Comparison of ENCODE assay signal across 1 cellular context in the genomic region with DNA sequence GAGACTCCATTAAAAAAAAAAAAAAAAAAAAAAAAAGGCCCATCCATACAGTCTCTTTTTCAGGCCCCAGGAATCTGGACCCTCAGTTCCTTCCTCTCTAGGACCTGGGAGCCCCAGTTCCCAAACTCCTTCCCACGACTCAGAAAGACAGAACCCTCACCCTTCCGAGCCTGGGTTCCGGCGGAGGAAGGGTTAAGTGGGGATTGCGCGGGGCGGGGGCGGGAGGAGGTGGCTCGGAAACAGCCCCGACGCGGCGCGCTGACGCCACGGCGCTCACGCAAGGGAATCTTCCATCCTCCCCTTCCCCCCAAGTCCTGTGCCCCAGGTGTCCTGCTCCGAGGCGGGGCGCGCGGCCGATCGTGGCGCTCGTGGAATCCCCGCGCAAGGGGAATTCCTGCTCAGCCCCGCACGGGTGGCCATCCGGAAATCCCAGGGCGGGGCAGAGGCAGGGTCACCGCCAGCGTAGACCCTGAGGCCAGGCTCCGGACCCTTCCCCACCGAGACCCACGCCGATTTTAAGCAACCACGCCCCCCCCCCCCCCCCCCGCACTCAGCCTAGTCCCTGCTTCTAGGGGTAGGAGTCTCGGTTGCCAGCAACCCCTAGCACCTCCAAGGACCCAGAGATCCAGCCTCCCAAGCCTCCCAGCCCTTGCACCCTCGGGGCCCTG.
TF ChIP-seq lines count a peak whose summit lies in the region.

No MANE protein-coding gene starts in this region.

TF ChIP-seq in HEK293, 187 proteins besides CTCF, POLR2A, EP300 and RAD21 (continued from another document and continues in another):
- TF ChIP-seq, protein P1, sequence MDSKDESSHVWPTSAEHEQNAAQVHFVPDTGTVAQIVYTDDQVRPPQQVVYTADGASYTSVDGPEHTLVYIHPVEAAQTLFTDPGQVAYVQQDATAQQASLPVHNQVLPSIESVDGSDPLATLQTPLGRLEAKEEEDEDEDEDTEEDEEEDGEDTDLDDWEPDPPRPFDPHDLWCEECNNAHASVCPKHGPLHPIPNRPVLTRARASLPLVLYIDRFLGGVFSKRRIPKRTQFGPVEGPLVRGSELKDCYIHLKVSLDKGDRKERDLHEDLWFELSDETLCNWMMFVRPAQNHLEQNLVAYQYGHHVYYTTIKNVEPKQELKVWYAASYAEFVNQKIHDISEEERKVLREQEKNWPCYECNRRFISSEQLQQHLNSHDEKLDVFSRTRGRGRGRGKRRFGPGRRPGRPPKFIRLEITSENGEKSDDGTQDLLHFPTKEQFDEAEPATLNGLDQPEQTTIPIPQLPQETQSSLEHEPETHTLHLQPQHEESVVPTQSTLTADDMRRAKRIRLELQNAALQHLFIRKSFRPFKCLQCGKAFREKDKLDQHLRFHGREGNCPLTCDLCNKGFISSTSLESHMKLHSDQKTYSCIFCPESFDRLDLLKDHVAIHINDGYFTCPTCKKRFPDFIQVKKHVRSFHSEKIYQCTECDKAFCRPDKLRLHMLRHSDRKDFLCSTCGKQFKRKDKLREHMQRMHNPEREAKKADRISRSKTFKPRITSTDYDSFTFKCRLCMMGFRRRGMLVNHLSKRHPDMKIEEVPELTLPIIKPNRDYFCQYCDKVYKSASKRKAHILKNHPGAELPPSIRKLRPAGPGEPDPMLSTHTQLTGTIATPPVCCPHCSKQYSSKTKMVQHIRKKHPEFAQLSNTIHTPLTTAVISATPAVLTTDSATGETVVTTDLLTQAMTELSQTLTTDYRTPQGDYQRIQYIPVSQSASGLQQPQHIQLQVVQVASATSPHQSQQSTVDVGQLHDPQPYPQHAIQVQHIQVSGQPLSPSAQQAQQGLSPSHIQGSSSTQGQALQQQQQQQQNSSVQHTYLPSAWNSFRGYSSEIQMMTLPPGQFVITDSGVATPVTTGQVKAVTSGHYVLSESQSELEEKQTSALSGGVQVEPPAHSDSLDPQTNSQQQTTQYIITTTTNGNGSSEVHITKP (tag by site-specific recombination; IDR thresholded peaks at IDR 0.05), result peak; percentile 95
- TF ChIP-seq ZNF391 (tag by site-specific recombination; IDR thresholded peaks at IDR 0.05; ENCODE audit: borderline replicate concordance, low read depth), result peak; percentile 63; the same call in 1 of the 2 replicates
- no peak for TF ChIP-seq ZNF768 (tag by site-specific recombination; IDR thresholded peaks at IDR 0.05)
- TF ChIP-seq ZNF544 (tag by site-specific recombination; IDR thresholded peaks at IDR 0.05), result no peak
- TF ChIP-seq, protein P2, sequence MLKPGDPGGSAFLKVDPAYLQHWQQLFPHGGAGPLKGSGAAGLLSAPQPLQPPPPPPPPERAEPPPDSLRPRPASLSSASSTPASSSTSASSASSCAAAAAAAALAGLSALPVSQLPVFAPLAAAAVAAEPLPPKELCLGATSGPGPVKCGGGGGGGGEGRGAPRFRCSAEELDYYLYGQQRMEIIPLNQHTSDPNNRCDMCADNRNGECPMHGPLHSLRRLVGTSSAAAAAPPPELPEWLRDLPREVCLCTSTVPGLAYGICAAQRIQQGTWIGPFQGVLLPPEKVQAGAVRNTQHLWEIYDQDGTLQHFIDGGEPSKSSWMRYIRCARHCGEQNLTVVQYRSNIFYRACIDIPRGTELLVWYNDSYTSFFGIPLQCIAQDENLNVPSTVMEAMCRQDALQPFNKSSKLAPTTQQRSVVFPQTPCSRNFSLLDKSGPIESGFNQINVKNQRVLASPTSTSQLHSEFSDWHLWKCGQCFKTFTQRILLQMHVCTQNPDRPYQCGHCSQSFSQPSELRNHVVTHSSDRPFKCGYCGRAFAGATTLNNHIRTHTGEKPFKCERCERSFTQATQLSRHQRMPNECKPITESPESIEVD (tag by site-specific recombination; IDR thresholded peaks at IDR 0.05), result no peak; the same call in 1 of the 2 replicates
- TF ChIP-seq, protein P3, sequence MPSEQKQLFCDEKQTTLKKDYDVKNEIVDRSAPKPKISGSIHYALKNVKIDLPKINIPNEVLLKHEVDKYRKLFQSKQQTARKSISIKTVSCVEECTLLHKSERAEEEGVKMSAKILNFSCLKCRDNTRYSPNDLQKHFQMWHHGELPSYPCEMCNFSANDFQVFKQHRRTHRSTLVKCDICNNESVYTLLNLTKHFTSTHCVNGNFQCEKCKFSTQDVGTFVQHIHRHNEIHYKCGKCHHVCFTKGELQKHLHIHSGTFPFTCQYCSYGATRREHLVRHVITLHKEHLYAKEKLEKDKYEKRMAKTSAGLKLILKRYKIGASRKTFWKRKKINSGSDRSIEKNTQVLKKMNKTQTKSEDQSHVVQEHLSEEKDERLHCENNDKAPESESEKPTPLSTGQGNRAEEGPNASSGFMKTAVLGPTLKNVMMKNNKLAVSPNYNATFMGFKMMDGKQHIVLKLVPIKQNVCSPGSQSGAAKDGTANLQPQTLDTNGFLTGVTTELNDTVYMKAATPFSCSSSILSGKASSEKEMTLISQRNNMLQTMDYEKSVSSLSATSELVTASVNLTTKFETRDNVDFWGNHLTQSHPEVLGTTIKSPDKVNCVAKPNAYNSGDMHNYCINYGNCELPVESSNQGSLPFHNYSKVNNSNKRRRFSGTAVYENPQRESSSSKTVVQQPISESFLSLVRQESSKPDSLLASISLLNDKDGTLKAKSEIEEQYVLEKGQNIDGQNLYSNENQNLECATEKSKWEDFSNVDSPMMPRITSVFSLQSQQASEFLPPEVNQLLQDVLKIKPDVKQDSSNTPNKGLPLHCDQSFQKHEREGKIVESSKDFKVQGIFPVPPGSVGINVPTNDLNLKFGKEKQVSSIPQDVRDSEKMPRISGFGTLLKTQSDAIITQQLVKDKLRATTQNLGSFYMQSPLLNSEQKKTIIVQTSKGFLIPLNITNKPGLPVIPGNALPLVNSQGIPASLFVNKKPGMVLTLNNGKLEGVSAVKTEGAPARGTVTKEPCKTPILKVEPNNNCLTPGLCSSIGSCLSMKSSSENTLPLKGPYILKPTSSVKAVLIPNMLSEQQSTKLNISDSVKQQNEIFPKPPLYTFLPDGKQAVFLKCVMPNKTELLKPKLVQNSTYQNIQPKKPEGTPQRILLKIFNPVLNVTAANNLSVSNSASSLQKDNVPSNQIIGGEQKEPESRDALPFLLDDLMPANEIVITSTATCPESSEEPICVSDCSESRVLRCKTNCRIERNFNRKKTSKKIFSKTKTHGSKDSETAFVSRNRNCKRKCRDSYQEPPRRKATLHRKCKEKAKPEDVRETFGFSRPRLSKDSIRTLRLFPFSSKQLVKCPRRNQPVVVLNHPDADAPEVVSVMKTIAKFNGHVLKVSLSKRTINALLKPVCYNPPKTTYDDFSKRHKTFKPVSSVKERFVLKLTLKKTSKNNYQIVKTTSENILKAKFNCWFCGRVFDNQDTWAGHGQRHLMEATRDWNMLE (tag by site-specific recombination; conservative IDR thresholded peaks at IDR 0.05; ENCODE audit: low read depth), result peak; percentile 8; the same call in 1 of the 2 replicates
- no peak for TF ChIP-seq FEZF1 (tag by site-specific recombination; IDR thresholded peaks at IDR 0.05)
- TF ChIP-seq ZNF426 (tag by site-specific recombination; IDR thresholded peaks at IDR 0.05), result no peak
- peak; percentile 40; the same call in 1 of the 2 replicates for TF ChIP-seq ZNF146 (tag by site-specific recombination; IDR thresholded peaks at IDR 0.05)
- peak; percentile 91 for TF ChIP-seq KLF7 (tag by site-specific recombination; IDR thresholded peaks at IDR 0.05; ENCODE audit: borderline replicate concordance)
- TF ChIP-seq ZNF785 (tag by site-specific recombination; IDR thresholded peaks at IDR 0.05), result peak; percentile 95
- no peak for TF ChIP-seq ZBTB48 (tag by site-specific recombination; IDR thresholded peaks at IDR 0.05)
- no peak for TF ChIP-seq ZNF747 (tag by site-specific recombination; IDR thresholded peaks at IDR 0.05)
- TF ChIP-seq, protein P4, sequence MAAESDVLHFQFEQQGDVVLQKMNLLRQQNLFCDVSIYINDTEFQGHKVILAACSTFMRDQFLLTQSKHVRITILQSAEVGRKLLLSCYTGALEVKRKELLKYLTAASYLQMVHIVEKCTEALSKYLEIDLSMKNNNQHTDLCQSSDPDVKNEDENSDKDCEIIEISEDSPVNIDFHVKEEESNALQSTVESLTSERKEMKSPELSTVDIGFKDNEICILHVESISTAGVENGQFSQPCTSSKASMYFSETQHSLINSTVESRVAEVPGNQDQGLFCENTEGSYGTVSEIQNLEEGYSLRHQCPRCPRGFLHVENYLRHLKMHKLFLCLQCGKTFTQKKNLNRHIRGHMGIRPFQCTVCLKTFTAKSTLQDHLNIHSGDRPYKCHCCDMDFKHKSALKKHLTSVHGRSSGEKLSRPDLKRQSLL (tag by site-specific recombination; IDR thresholded peaks at IDR 0.05), result no peak; the same call in 1 of the 2 replicates
- no peak for TF ChIP-seq ZNF354C (tag by site-specific recombination; IDR thresholded peaks at IDR 0.05; ENCODE audit: borderline replicate concordance, low read depth)
- TF ChIP-seq ZNF626 (tag by site-specific recombination; IDR thresholded peaks at IDR 0.05), result no peak
- TF ChIP-seq ZNF610 (tag by site-specific recombination; IDR thresholded peaks at IDR 0.05; ENCODE audit: borderline replicate concordance), result peak; percentile 60
- TF ChIP-seq, protein P5, sequence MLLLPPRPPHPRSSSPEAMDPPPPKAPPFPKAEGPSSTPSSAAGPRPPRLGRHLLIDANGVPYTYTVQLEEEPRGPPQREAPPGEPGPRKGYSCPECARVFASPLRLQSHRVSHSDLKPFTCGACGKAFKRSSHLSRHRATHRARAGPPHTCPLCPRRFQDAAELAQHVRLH (tag by site-specific recombination; IDR thresholded peaks at IDR 0.05), result peak; percentile 55
- no peak for TF ChIP-seq ZNF175 (tag by site-specific recombination; IDR thresholded peaks at IDR 0.05)
- TF ChIP-seq TCF7L2 (IDR thresholded peaks at IDR 0.05; ENCODE audit: borderline replicate concordance, low read depth, low read length), result no peak
- TF ChIP-seq, protein P6, sequence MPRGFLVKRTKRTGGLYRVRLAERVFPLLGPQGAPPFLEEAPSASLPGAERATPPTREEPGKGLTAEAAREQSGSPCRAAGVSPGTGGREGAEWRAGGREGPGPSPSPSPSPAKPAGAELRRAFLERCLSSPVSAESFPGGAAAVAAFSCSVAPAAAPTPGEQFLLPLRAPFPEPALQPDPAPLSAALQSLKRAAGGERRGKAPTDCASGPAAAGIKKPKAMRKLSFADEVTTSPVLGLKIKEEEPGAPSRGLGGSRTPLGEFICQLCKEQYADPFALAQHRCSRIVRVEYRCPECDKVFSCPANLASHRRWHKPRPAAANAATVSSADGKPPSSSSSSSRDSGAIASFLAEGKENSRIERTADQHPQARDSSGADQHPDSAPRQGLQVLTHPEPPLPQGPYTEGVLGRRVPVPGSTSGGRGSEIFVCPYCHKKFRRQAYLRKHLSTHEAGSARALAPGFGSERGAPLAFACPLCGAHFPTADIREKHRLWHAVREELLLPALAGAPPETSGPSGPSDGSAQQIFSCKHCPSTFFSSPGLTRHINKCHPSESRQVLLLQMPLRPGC (tag by site-specific recombination; IDR thresholded peaks at IDR 0.05), result peak; percentile 86
- TF ChIP-seq ZNF140 (tag by site-specific recombination; IDR thresholded peaks at IDR 0.05), result no peak
- TF ChIP-seq ZNF777 (tag by site-specific recombination; IDR thresholded peaks at IDR 0.05; ENCODE audit: borderline replicate concordance), result no peak; the same call in 1 of the 2 replicates
- TF ChIP-seq GLI4 (tag by site-specific recombination; IDR thresholded peaks at IDR 0.05), result no peak
- peak; percentile 84 for TF ChIP-seq ZFP69B (tag by site-specific recombination; IDR thresholded peaks at IDR 0.05)
- TF ChIP-seq ZXDB (tag by site-specific recombination; IDR thresholded peaks at IDR 0.05), result peak; percentile 86
- TF ChIP-seq, protein P7, sequence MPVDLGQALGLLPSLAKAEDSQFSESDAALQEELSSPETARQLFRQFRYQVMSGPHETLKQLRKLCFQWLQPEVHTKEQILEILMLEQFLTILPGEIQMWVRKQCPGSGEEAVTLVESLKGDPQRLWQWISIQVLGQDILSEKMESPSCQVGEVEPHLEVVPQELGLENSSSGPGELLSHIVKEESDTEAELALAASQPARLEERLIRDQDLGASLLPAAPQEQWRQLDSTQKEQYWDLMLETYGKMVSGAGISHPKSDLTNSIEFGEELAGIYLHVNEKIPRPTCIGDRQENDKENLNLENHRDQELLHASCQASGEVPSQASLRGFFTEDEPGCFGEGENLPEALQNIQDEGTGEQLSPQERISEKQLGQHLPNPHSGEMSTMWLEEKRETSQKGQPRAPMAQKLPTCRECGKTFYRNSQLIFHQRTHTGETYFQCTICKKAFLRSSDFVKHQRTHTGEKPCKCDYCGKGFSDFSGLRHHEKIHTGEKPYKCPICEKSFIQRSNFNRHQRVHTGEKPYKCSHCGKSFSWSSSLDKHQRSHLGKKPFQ (tag by site-specific recombination; IDR thresholded peaks at IDR 0.05), result peak; percentile 50; the same call in 1 of the 2 replicates
- TF ChIP-seq, protein P8, sequence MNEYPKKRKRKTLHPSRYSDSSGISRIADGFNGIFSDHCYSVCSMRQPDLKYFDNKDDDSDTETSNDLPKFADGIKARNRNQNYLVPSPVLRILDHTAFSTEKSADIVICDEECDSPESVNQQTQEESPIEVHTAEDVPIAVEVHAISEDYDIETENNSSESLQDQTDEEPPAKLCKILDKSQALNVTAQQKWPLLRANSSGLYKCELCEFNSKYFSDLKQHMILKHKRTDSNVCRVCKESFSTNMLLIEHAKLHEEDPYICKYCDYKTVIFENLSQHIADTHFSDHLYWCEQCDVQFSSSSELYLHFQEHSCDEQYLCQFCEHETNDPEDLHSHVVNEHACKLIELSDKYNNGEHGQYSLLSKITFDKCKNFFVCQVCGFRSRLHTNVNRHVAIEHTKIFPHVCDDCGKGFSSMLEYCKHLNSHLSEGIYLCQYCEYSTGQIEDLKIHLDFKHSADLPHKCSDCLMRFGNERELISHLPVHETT (tag by site-specific recombination; IDR thresholded peaks at IDR 0.05), result peak; percentile 86
- TF ChIP-seq, protein P9, sequence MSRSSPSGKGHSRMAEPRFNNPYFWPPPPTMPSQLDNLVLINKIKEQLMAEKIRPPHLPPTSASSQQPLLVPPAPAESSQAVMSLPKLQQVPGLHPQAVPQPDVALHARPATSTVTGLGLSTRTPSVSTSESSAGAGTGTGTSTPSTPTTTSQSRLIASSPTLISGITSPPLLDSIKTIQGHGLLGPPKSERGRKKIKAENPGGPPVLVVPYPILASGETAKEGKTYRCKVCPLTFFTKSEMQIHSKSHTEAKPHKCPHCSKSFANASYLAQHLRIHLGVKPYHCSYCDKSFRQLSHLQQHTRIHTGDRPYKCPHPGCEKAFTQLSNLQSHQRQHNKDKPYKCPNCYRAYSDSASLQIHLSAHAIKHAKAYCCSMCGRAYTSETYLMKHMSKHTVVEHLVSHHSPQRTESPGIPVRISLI (tag by site-specific recombination; IDR thresholded peaks at IDR 0.05), result peak; percentile 100
- no peak for TF ChIP-seq ZNF677 (tag by site-specific recombination; IDR thresholded peaks at IDR 0.05)
- TF ChIP-seq, protein P10, sequence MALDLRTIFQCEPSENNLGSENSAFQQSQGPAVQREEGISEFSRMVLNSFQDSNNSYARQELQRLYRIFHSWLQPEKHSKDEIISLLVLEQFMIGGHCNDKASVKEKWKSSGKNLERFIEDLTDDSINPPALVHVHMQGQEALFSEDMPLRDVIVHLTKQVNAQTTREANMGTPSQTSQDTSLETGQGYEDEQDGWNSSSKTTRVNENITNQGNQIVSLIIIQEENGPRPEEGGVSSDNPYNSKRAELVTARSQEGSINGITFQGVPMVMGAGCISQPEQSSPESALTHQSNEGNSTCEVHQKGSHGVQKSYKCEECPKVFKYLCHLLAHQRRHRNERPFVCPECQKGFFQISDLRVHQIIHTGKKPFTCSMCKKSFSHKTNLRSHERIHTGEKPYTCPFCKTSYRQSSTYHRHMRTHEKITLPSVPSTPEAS (tag by site-specific recombination; IDR thresholded peaks at IDR 0.05), result 0 out of 2 replicates have a peak, but pooled peaks have one; percentile 28
- no peak for TF ChIP-seq ZNF37A (tag by site-specific recombination; IDR thresholded peaks at IDR 0.05)
- TF ChIP-seq ZNF416 (tag by site-specific recombination; IDR thresholded peaks at IDR 0.05), result no peak
